5 cellular contexts compared by ENCODE assay signal in the genomic region with DNA sequence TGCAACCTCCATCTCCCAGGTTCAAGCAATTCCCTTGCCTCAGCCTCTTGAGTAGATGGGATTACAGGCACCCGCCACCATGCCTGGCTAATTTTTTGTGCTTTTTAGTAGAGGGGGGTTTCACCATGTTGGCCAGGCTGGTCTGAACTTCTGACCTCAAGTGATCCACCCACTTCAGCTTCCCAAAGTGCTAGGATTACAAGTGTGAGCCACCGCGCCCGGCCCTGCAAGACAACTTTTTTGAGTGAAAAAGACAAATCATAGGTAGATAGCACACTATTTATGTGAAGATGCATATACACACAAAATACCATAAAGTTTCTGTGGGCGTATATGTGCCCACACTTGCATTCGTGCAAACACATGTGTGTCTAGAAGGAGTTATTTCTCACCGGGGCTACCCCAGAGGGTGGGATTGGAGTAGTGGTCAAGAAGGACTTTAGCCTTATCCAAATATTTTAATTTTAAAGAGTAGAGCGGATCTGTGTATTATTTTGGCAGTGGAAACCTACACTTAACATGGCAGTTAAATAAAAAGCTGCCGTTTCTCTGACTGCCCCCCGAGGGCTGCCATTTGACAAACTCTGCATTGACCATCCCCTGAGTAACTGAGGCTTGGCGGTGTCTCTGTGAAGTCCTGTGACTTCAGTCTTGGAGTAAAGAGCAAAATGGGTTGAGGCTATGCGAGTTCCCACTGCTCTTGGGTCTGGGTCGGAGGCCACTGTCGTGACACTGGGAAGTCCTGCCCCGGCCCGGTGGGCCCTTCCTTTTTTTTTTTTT.
"Had no signal": no experiment of that assay in that cellular context is flagged by ENCODE, and none has a peak within 500 bp of the region (broad histone marks: within the 10 kb centered on the region; RNA-seq: fewer than 3 reads in every experiment).

No MANE protein-coding gene starts in this region.

- H3K36me3 Mint-ChIP-seq: IgD-negative memory B cell had no signal

- H3K4me3 ChIP-seq: K562 had no signal

- H3K9me3 Mint-ChIP-seq: IgD-negative memory B cell had no signal

- H3K27ac Mint-ChIP-seq: IgD-negative memory B cell had no signal

- H3K27ac ChIP-seq: HL-60 had no signal

- H3K4me1 Mint-ChIP-seq: IgD-negative memory B cell had no signal

- H3K4me3 Mint-ChIP-seq: IgD-negative memory B cell had no signal

- ATAC-seq: HepG2, K562 had no signal

- DNase-seq: IMR-90 had no signal

- H3K27me3 Mint-ChIP-seq: IgD-negative memory B cell had no signal
